ENCODE assay signal across 1 cellular context in the genomic region with DNA sequence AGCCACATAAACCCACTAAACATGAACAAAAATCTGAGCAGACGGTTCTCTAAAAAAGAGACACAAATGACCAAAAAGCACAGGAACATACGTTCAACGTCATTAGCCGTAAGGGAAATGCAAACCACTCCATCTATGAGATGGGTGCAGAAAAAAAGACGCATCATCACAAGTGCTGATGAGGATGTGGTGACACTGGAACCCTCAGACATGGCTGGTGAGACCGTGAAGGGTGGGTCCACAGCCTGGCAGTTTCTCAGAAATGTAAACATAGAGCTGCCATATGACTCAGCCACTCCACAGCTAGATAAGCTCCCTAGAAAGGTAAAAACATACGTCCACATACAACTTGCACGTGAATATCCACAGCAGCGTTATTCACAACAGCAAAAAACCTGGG.
TF ChIP-seq lines count a peak whose summit lies in the region.

No MANE protein-coding gene starts in this region.

TF ChIP-seq in K562, 482 proteins besides CTCF, POLR2A, EP300 and RAD21 (continued from another document):
- no peak for TF ChIP-seq ZFP91 (CRISPR knock-in tag; IDR thresholded peaks at IDR 0.05)
- peak; percentile 79; the same call in 1 of the 2 replicates for TF ChIP-seq TRIM28 (IDR thresholded peaks at IDR 0.05)
- TF ChIP-seq JUNB (CRISPR knock-in tag; conservative IDR thresholded peaks at IDR 0.05), result no peak
- TF ChIP-seq TRIM24 (IDR thresholded peaks at IDR 0.05), result peak in 1 of 2 experiments; percentile 42; a peak in 2 of 4 replicates
- TF ChIP-seq, protein P1, sequence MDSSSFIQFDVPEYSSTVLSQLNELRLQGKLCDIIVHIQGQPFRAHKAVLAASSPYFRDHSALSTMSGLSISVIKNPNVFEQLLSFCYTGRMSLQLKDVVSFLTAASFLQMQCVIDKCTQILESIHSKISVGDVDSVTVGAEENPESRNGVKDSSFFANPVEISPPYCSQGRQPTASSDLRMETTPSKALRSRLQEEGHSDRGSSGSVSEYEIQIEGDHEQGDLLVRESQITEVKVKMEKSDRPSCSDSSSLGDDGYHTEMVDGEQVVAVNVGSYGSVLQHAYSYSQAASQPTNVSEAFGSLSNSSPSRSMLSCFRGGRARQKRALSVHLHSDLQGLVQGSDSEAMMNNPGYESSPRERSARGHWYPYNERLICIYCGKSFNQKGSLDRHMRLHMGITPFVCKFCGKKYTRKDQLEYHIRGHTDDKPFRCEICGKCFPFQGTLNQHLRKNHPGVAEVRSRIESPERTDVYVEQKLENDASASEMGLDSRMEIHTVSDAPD (CRISPR knock-in tag; IDR thresholded peaks at IDR 0.05), result no peak
- TF ChIP-seq NR2C2 (CRISPR knock-in tag; IDR thresholded peaks at IDR 0.05), result no peak
- no peak for TF ChIP-seq NR2C2 (tag; IDR thresholded peaks at IDR 0.05)
- no peak for TF ChIP-seq ZNF253 (CRISPR knock-in tag; conservative IDR thresholded peaks at IDR 0.05)
- peak in 1 of 2 experiments; percentile 52; a peak in 1 of 3 replicates for TF ChIP-seq CBX3 (IDR thresholded peaks at IDR 0.05; ENCODE audit: borderline replicate concordance in 1 of 2, low read length in 2 of 2)
- TF ChIP-seq ELK3 (CRISPR knock-in tag; IDR thresholded peaks at IDR 0.05), result no peak
- TF ChIP-seq BCOR (IDR thresholded peaks at IDR 0.05), result peak; percentile 72
- TF ChIP-seq ZNF717 (CRISPR knock-in tag; IDR thresholded peaks at IDR 0.05), result no peak
- TF ChIP-seq PHF20 (IDR thresholded peaks at IDR 0.05; ENCODE audit: partially characterized antibody), result no peak
- TF ChIP-seq MED1 (CRISPR knock-in tag; IDR thresholded peaks at IDR 0.05; ENCODE audit: borderline replicate concordance), result no peak
- no peak for TF ChIP-seq ZNF24 (IDR thresholded peaks at IDR 0.05)
- no peak for TF ChIP-seq CCNT2 (IDR thresholded peaks at IDR 0.05; ENCODE audit: borderline replicate concordance, extremely low read depth, insufficient read length, low read depth, low read length)
- peak; percentile 89 for TF ChIP-seq HLTF (IDR thresholded peaks at IDR 0.05)
- TF ChIP-seq PRPF4 (IDR thresholded peaks at IDR 0.05; ENCODE audit: insufficient read depth, low read depth, low read length, poor library complexity, severe bottlenecking), result no peak
- TF ChIP-seq RBM25 (IDR thresholded peaks at IDR 0.05; ENCODE audit: low read depth, low read length, severe bottlenecking), result no peak
- 0 out of 2 replicates have a peak, but pooled peaks have one; percentile 27 for TF ChIP-seq FOSL1 (tag; conservative IDR thresholded peaks at IDR 0.05)
- no peak for TF ChIP-seq CBFA2T2 (conservative IDR thresholded peaks at IDR 0.05)
- TF ChIP-seq ZNF232 (CRISPR knock-in tag; IDR thresholded peaks at IDR 0.05), result no peak
- no peak for TF ChIP-seq FOXM1 (IDR thresholded peaks at IDR 0.05; ENCODE audit: low read depth)
- TF ChIP-seq FOXM1 (CRISPR knock-in tag; IDR thresholded peaks at IDR 0.05; ENCODE audit: low read depth), result no peak
- TF ChIP-seq KDM1A (IDR thresholded peaks at IDR 0.05), result peak in 1 of 2 experiments; percentile 54; a peak in 2 of 4 replicates
- TF ChIP-seq KAT8 (IDR thresholded peaks at IDR 0.05; ENCODE audit: low read depth), result no peak
- no peak for TF ChIP-seq YY1 (IDR thresholded peaks at IDR 0.05; ENCODE audit: borderline replicate concordance in 1 of 3, control insufficient read depth in 1 of 3, extremely low read depth in 1 of 3, insufficient read depth in 3 of 3, insufficient read length in 1 of 3, insufficient replicate concordance in 2 of 3, low read depth in 1 of 3, low read length in 2 of 3)
- TF ChIP-seq ZNF134 (CRISPR knock-in tag; conservative IDR thresholded peaks at IDR 0.05), result no peak
- no peak for TF ChIP-seq ZNF76 (CRISPR knock-in tag; IDR thresholded peaks at IDR 0.05; ENCODE audit: borderline replicate concordance)
